ENCODE assay signal across 18 cellular contexts in genomic region chr15:58548308-58549012, GRCh38.
A peak's percentile ranks its signal among the peaks of the same experiment; 100 is the strongest.
DNase-seq lines count a peak whose midpoint lies in the region; ATAC-seq and TF ChIP-seq lines count a peak whose summit lies in the region.
"Had no signal": no experiment of that assay in that cellular context is flagged by ENCODE, and none has a peak within 500 bp of the region (broad histone marks: within the 10 kb centered on the region; RNA-seq: fewer than 3 reads in every experiment).

No MANE protein-coding gene starts in this region.

- H3K36me3 ChIP-seq in stomach: no peaks in the 10 kb centered on the region
- H3K36me3 ChIP-seq: thyroid gland had no signal

- H3K4me1 Mint-ChIP-seq in T-helper 2 cell treated with Interferon-gamma antibody and Interleukin-4, amounts not matched to agents 5 μg/mL and 100 μg/mL, for 36 hours (ENCODE audit: low read depth): peaks cover 57% of the 10 kb centered on the region

- no peak for TF ChIP-seq EP300 in stomach (IDR thresholded peaks at IDR 0.05)

- no peaks in the 10 kb centered on the region for H3K9me3 Mint-ChIP-seq in T-helper 2 cell treated with Interferon-gamma antibody and Interleukin-4, amounts not matched to agents 5 μg/mL and 100 μg/mL, for 36 hours
- H3K9me3 Mint-ChIP-seq: IgD-negative memory B cell, neural crest cell had no signal

- peaks cover 7% of the 10 kb centered on the region for H3K36me3 Mint-ChIP-seq in T-helper 2 cell treated with Interferon-gamma antibody and Interleukin-4, amounts not matched to agents 5 μg/mL and 100 μg/mL, for 36 hours (ENCODE audit: low read depth)
- H3K36me3 Mint-ChIP-seq: CD4-positive, CD25-positive, alpha-beta regulatory T cell had no signal

- ATAC-seq in left lobe of liver: no peak
- ATAC-seq: activated CD4-positive, CD25-positive, alpha-beta regulatory T cell treated with anti-CD3 and anti-CD28 coated beads, Interleukin-2, amount 50 U/mL, for 24 hours had no signal

- WGBS in stomach, 5 donors: 89 to 93% (median 91%) methylated on average over 20 to 26 of the region's 26 CpGs

- no peak for DNase-seq in T-helper 2 cell treated with Interferon-gamma antibody and Interleukin-4, amounts not matched to agents 5 μg/mL and 100 μg/mL, for 36 hours (ENCODE audit: low spot score)
- DNase-seq in T-helper 2 cell: no peak
- DNase-seq in left lobe of liver (ENCODE audit: low spot score): peak; percentile 35
- peak; percentile 11 for DNase-seq in stomach
- DNase-seq in dermis blood vessel endothelial cell: no peak
- DNase-seq in activated CD4-positive, CD25-positive, alpha-beta regulatory T cell treated with anti-CD3 and anti-CD28 coated beads, Interleukin-2, amount 50 U/mL, for 72 hours: no peak
- no peak for DNase-seq in SKM-1 (lab: John Stamatoyannopoulos, UW; ENCODE audit: unreplicated experiment)
- DNase-seq: activated effector memory CD4-positive, alpha-beta T cell treated with Interleukin-2 at 50 U/mL for 16 hours; CD4-positive, CD25-positive, alpha-beta regulatory T cell; central memory CD4-positive, alpha-beta T cell; DMS79; effector memory CD4-positive, alpha-beta T cell; NCI-H2029 treated with DMSO at 0.1 percent for 48 hours; thyroid gland had no signal

- no peak for TF ChIP-seq POLR2A in stomach (IDR thresholded peaks at IDR 0.05)

- H3K27ac Mint-ChIP-seq in T-helper 2 cell treated with Interferon-gamma antibody and Interleukin-4, amounts not matched to agents 5 μg/mL and 100 μg/mL, for 36 hours: peak overlapping the region; percentile 45
- H3K27ac Mint-ChIP-seq: CD4-positive, CD25-positive, alpha-beta regulatory T cell had no signal

- TF ChIP-seq CTCF in stomach (IDR thresholded peaks at IDR 0.05): no peak

- intact Hi-C loops in stomach (cut with DNase I; ENCODE audit: low total_unique reads): no loop called here

- H3K27ac ChIP-seq in cingulate gyrus (ENCODE audit: low read depth, low read length) (peak overlapping the region; percentile 60), stomach (peak overlapping the region in 2 of 5 donors; percentile 5 to 45)
- H3K27ac ChIP-seq: thyroid gland had no signal

- H3K9me3 ChIP-seq in stomach: no peaks in the 10 kb centered on the region
- H3K9me3 ChIP-seq: thyroid gland had no signal

- H3K27me3 ChIP-seq in stomach: no peaks in the 10 kb centered on the region
- H3K27me3 ChIP-seq: thyroid gland had no signal

- no peak overlapping the region for H3K4me3 Mint-ChIP-seq in T-helper 2 cell treated with Interferon-gamma antibody and Interleukin-4, amounts not matched to agents 5 μg/mL and 100 μg/mL, for 36 hours
- H3K4me3 Mint-ChIP-seq: CD4-positive, CD25-positive, alpha-beta regulatory T cell; IgD-negative memory B cell; neural crest cell had no signal

- H3K4me3 ChIP-seq in stomach: no peak overlapping the region
- H3K4me3 ChIP-seq: thyroid gland had no signal

- H3K27me3 Mint-ChIP-seq in T-helper 2 cell treated with Interferon-gamma antibody and Interleukin-4, amounts not matched to agents 5 μg/mL and 100 μg/mL, for 36 hours (ENCODE audit: low read depth): no peaks in the 10 kb centered on the region

- H3K4me1 ChIP-seq in stomach: peaks cover 0 to 29% (median 21%) of the 10 kb centered on the region in 4 donors

Comparison
In these comparisons a context has a peak if more than half of its experiments do, and no peak if none do; other contexts are left out.
1. DNase-seq: peak in left lobe of liver (single experiment) and stomach (single experiment); none in T-helper 2 cell treated with Interferon-gamma antibody and Interleukin-4, amounts not matched to agents 5 μg/mL and 100 μg/mL, for 36 hours (single experiment), T-helper 2 cell (0 of 5), dermis blood vessel endothelial cell (single experiment), activated CD4-positive, CD25-positive, alpha-beta regulatory T cell treated with anti-CD3 and anti-CD28 coated beads, Interleukin-2, amount 50 U/mL, for 72 hours (single experiment) and SKM-1 (single experiment).